In genomic region chr15:69160141-69160975, GRCh38 we compare ENCODE assay signal across 8 cellular contexts. TPM values are rescaled to one million over a fixed set of nuclear protein-coding genes. Genes with fewer than 3 reads are reported as not detected.
DNase-seq lines count a peak whose midpoint lies in the region; ATAC-seq and TF ChIP-seq lines count a peak whose summit lies in the region.

Gene GLCE, plus strand, starts transcription at chr15:69160635. Its CDS starts 95,172 bp downstream, at chr15:69255807.

- H3K27ac Mint-ChIP-seq in activated CD4-positive, alpha-beta T cell treated with anti-CD3 and anti-CD28 coated beads for 36 hours = peak within 1 kb of the TSS; percentile 84

- no peaks in the 10 kb centered on the region for H3K36me3 ChIP-seq in kidney epithelial cell (ENCODE audit: control insufficient read depth, insufficient read depth, low read length)

- H3K27ac ChIP-seq in cingulate gyrus (ENCODE audit: low read depth, low read length) = peak within 1 kb of the TSS; percentile 85

- H3K4me1 Mint-ChIP-seq in activated CD4-positive, alpha-beta T cell treated with anti-CD3 and anti-CD28 coated beads for 36 hours = peaks cover 16% of the 10 kb centered on the region

- no peak for TF ChIP-seq CTCF in kidney epithelial cell (IDR thresholded peaks at IDR 0.05; ENCODE audit: insufficient read depth, low read length, poor library complexity, severe bottlenecking)

- no peaks in the 10 kb centered on the region for H3K9me3 Mint-ChIP-seq in activated CD4-positive, alpha-beta T cell treated with anti-CD3 and anti-CD28 coated beads for 36 hours (ENCODE audit: low read depth)

- no peaks in the 10 kb centered on the region for H3K36me3 Mint-ChIP-seq in activated CD4-positive, alpha-beta T cell treated with anti-CD3 and anti-CD28 coated beads for 36 hours (ENCODE audit: low read depth)

- intact Hi-C loops in activated CD4-positive, alpha-beta T cell treated with anti-CD3 and anti-CD28 coated beads for 36 hours (cut with DNase I, micrococcal nuclease) = loop anchor here (1.0 to 10.0 kb wide), 12 partner anchors 100 to 1106 kb away; partner anchors contain the start of genes KIF23 (in 2 of the 2), RPLP1 (in 2 of the 2), FEM1B (in 1 of the 2) and PAQR5 (in 1 of the 2)

- CTCF ChIA-PET in activated CD4-positive, alpha-beta T cell treated with anti-CD3 and anti-CD28 coated beads for 36 hours (lab: Charles Lee) = no interaction called here

- peak within 1 kb of the TSS; percentile 68 for H3K4me3 ChIP-seq in kidney epithelial cell (ENCODE audit: low read depth, low read length)

- DNase-seq in Ammon's horn (ENCODE audit: low spot score) (peak; percentile 98), GM19238 (ENCODE audit: insufficient read length, low spot score) (peak; percentile 96), NCI-H510A treated with DMSO at 0.1 percent for 48 hours (lab: John Stamatoyannopoulos, UW) (peak; percentile 91), kidney epithelial cell (ENCODE audit: low read depth) (peak; percentile 88)
- DNase-seq in activated CD4-positive, alpha-beta T cell treated with anti-CD3 and anti-CD28 coated beads for 36 hours = peak; percentile 96
- peak; percentile 96 for DNase-seq in stimulated activated CD4-positive, alpha-beta T cell treated with anti-CD3 and anti-CD28 coated beads, Interleukin-15, amount 100 ng/mL, for 24 hours

- peak; percentile 94 for ATAC-seq in HG03439 (IDR thresholded peaks at IDR 0.05; ENCODE audit: unreplicated experiment)
- peak; percentile 98 for ATAC-seq in activated CD4-positive, alpha-beta T cell treated with anti-CD3 and anti-CD28 coated beads for 36 hours

- H3K27me3 Mint-ChIP-seq in activated CD4-positive, alpha-beta T cell treated with anti-CD3 and anti-CD28 coated beads for 36 hours = no peaks in the 10 kb centered on the region

- peak within 1 kb of the TSS; percentile 90 for H3K4me3 Mint-ChIP-seq in activated CD4-positive, alpha-beta T cell treated with anti-CD3 and anti-CD28 coated beads for 36 hours

- POLR2A ChIA-PET in activated CD4-positive, alpha-beta T cell treated with anti-CD3 and anti-CD28 coated beads for 36 hours (lab: Charles Lee) = interaction anchor here (0.8 to 1.3 kb wide), 3 partner anchors 126 to 302 kb away, joined by 3 to 4 read pairs (median 4); partner anchors contain the start of gene RPLP1

- H3K27me3 ChIP-seq in kidney epithelial cell (ENCODE audit: control insufficient read depth, insufficient read depth, low read length) = no peaks in the 10 kb centered on the region

RNA-seq across cellular contexts. Expression of gene GLCE, which starts in this region (rescaled TPM):
- total RNA-seq in activated CD4-positive, alpha-beta T cell treated with anti-CD3 and anti-CD28 coated beads for 36 hours = 1 to 10 TPM; 3.6 to 4.2 TPM
- 11.0 and 12.9 TPM in 2 replicates for total RNA-seq in kidney epithelial cell

Comparison
In these comparisons a context has a peak if more than half of its experiments do, and no peak if none do; other contexts are left out.
1. Peak in every context shown above with its lines: DNase-seq, ATAC-seq, H3K4me3 ChIP-seq and H3K27ac ChIP-seq.